Comparison of ENCODE assay signal across 2 cellular contexts in the genomic region with DNA sequence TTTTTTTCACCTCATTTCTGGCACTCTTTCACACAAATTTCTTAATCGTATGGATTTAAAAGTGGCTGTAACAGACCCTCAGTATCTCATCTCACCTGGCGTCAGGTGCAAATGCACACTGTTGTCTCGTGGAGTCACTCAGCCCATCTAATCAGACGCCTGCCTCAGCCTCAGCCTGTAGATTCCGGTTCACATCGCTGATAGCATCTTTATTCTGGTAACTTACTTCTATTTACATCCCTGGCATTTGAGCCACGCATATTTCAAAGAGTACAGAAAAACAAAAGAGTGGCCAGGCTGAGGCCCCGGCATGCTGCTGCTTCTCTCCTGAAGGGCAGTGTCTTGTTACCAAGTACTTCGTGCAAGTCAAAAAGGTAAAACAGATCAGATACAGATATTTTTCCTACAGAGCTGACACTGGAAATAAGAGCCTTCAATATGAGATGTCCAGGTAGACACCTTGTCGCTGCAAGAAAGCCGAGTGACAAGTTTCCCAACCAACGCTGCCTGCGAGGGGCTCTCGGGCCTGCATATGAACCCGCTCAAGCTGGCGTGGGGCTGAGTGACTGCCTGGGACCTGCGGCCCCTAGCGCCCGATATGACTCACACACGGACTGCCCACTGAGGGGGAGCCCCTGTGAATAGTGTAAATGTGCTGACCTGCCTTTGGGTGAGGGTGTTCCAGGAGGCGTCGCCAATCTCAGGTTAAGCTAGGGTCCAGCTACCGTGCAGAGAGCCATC.
TF ChIP-seq lines count a peak whose summit lies in the region.

No MANE protein-coding gene starts in this region.

TF ChIP-seq in HepG2, 621 proteins besides CTCF, POLR2A, EP300 and RAD21:
- TF ChIP-seq SRY (CRISPR knock-in tag; IDR thresholded peaks at IDR 0.05), result no peak
- TF ChIP-seq PTBP1 (IDR thresholded peaks at IDR 0.05; ENCODE audit: low read depth, low read length, poor library complexity, severe bottlenecking), result no peak
- no peak for TF ChIP-seq ZNF790 (CRISPR knock-in tag; IDR thresholded peaks at IDR 0.05; ENCODE audit: borderline replicate concordance)
- TF ChIP-seq HMG20B (CRISPR knock-in tag; conservative IDR thresholded peaks at IDR 0.05), result no peak
- TF ChIP-seq, protein P1, sequence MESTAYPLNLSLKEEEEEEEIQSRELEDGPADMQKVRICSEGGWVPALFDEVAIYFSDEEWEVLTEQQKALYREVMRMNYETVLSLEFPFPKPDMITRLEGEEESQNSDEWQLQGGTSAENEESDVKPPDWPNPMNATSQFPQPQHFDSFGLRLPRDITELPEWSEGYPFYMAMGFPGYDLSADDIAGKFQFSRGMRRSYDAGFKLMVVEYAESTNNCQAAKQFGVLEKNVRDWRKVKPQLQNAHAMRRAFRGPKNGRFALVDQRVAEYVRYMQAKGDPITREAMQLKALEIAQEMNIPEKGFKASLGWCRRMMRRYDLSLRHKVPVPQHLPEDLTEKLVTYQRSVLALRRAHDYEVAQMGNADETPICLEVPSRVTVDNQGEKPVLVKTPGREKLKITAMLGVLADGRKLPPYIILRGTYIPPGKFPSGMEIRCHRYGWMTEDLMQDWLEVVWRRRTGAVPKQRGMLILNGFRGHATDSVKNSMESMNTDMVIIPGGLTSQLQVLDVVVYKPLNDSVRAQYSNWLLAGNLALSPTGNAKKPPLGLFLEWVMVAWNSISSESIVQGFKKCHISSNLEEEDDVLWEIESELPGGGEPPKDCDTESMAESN (CRISPR knock-in tag; conservative IDR thresholded peaks at IDR 0.05), result no peak
- TF ChIP-seq, protein P2, sequence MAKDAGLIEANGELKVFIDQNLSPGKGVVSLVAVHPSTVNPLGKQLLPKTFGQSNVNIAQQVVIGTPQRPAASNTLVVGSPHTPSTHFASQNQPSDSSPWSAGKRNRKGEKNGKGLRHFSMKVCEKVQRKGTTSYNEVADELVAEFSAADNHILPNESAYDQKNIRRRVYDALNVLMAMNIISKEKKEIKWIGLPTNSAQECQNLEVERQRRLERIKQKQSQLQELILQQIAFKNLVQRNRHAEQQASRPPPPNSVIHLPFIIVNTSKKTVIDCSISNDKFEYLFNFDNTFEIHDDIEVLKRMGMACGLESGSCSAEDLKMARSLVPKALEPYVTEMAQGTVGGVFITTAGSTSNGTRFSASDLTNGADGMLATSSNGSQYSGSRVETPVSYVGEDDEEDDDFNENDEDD (CRISPR knock-in tag; IDR thresholded peaks at IDR 0.05; ENCODE audit: borderline replicate concordance), result no peak
- TF ChIP-seq ARNT (IDR thresholded peaks at IDR 0.05), result no peak
- TF ChIP-seq ZNF460 (CRISPR knock-in tag; IDR thresholded peaks at IDR 0.05; ENCODE audit: borderline replicate concordance), result no peak
- TF ChIP-seq IKZF4 (CRISPR knock-in tag; IDR thresholded peaks at IDR 0.05; ENCODE audit: borderline replicate concordance, low read depth, not compliant biosample characterization), result no peak
- no peak for TF ChIP-seq MXI1 (IDR thresholded peaks at IDR 0.05; ENCODE audit: borderline replicate concordance, low read depth, low read length)
- TF ChIP-seq HOXA7 (CRISPR knock-in tag; IDR thresholded peaks at IDR 0.05), result no peak
- no peak for TF ChIP-seq ZNF33A (CRISPR knock-in tag; IDR thresholded peaks at IDR 0.05; ENCODE audit: borderline replicate concordance)

TF ChIP-seq in WTC11, 78 proteins besides CTCF, POLR2A, EP300 and RAD21:
- no peak for TF ChIP-seq OVOL2 (CRISPR knock-in tag; IDR thresholded peaks at IDR 0.05; ENCODE audit: borderline replicate concordance)
- TF ChIP-seq, protein P3, sequence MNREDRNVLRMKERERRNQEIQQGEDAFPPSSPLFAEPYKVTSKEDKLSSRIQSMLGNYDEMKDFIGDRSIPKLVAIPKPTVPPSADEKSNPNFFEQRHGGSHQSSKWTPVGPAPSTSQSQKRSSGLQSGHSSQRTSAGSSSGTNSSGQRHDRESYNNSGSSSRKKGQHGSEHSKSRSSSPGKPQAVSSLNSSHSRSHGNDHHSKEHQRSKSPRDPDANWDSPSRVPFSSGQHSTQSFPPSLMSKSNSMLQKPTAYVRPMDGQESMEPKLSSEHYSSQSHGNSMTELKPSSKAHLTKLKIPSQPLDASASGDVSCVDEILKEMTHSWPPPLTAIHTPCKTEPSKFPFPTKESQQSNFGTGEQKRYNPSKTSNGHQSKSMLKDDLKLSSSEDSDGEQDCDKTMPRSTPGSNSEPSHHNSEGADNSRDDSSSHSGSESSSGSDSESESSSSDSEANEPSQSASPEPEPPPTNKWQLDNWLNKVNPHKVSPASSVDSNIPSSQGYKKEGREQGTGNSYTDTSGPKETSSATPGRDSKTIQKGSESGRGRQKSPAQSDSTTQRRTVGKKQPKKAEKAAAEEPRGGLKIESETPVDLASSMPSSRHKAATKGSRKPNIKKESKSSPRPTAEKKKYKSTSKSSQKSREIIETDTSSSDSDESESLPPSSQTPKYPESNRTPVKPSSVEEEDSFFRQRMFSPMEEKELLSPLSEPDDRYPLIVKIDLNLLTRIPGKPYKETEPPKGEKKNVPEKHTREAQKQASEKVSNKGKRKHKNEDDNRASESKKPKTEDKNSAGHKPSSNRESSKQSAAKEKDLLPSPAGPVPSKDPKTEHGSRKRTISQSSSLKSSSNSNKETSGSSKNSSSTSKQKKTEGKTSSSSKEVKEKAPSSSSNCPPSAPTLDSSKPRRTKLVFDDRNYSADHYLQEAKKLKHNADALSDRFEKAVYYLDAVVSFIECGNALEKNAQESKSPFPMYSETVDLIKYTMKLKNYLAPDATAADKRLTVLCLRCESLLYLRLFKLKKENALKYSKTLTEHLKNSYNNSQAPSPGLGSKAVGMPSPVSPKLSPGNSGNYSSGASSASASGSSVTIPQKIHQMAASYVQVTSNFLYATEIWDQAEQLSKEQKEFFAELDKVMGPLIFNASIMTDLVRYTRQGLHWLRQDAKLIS (CRISPR knock-in tag; IDR thresholded peaks at IDR 0.05; ENCODE audit: borderline replicate concordance), result no peak
- TF ChIP-seq CREM (CRISPR knock-in tag; IDR thresholded peaks at IDR 0.05), result no peak
- TF ChIP-seq, protein P4, sequence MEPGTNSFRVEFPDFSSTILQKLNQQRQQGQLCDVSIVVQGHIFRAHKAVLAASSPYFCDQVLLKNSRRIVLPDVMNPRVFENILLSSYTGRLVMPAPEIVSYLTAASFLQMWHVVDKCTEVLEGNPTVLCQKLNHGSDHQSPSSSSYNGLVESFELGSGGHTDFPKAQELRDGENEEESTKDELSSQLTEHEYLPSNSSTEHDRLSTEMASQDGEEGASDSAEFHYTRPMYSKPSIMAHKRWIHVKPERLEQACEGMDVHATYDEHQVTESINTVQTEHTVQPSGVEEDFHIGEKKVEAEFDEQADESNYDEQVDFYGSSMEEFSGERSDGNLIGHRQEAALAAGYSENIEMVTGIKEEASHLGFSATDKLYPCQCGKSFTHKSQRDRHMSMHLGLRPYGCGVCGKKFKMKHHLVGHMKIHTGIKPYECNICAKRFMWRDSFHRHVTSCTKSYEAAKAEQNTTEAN (CRISPR knock-in tag; IDR thresholded peaks at IDR 0.05), result no peak
- no peak for TF ChIP-seq CBFB (CRISPR knock-in tag; IDR thresholded peaks at IDR 0.05; ENCODE audit: low read depth)
- no peak for TF ChIP-seq GTF2I (CRISPR knock-in tag; conservative IDR thresholded peaks at IDR 0.05)
- no peak for TF ChIP-seq SOX15 (CRISPR knock-in tag; IDR thresholded peaks at IDR 0.05)
- TF ChIP-seq KAT7 (CRISPR knock-in tag; IDR thresholded peaks at IDR 0.05; ENCODE audit: borderline replicate concordance), result no peak
- TF ChIP-seq PRRX2 (CRISPR knock-in tag; IDR thresholded peaks at IDR 0.05), result no peak
- TF ChIP-seq, protein P5, sequence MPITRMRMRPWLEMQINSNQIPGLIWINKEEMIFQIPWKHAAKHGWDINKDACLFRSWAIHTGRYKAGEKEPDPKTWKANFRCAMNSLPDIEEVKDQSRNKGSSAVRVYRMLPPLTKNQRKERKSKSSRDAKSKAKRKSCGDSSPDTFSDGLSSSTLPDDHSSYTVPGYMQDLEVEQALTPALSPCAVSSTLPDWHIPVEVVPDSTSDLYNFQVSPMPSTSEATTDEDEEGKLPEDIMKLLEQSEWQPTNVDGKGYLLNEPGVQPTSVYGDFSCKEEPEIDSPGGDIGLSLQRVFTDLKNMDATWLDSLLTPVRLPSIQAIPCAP (CRISPR knock-in tag; IDR thresholded peaks at IDR 0.05), result no peak
- no peak for TF ChIP-seq ZBTB21 (CRISPR knock-in tag; IDR thresholded peaks at IDR 0.05; ENCODE audit: borderline replicate concordance)
- no peak for TF ChIP-seq MYBL2 (CRISPR knock-in tag; IDR thresholded peaks at IDR 0.05)
- TF ChIP-seq, protein P6, sequence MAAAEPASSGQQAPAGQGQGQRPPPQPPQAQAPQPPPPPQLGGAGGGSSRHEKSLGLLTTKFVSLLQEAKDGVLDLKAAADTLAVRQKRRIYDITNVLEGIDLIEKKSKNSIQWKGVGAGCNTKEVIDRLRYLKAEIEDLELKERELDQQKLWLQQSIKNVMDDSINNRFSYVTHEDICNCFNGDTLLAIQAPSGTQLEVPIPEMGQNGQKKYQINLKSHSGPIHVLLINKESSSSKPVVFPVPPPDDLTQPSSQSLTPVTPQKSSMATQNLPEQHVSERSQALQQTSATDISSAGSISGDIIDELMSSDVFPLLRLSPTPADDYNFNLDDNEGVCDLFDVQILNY (CRISPR knock-in tag; IDR thresholded peaks at IDR 0.05), result no peak
- no peak for TF ChIP-seq CREB1 (CRISPR knock-in tag; IDR thresholded peaks at IDR 0.05)
